ENCODE assay signal across 16 cellular contexts in genomic region chr10:101952196-101952595, GRCh38.
DNase-seq lines count a peak whose midpoint lies in the region; ATAC-seq, FAIRE-seq and TF ChIP-seq lines count a peak whose summit lies in the region.
"Had no signal": no experiment of that assay in that cellular context is flagged by ENCODE, and none has a peak within 500 bp of the region (broad histone marks: within the 10 kb centered on the region; RNA-seq: fewer than 3 reads in every experiment).

No MANE protein-coding gene starts in this region.

- peaks cover 20% of the 10 kb centered on the region for H3K9me3 Mint-ChIP-seq in activated B cell treated with CpG ODN at 0.5 μM for 24 hours
- H3K9me3 Mint-ChIP-seq in T-helper 2 cell treated with Interferon-gamma antibody and Interleukin-4, amounts not matched to agents 5 μg/mL and 100 μg/mL, for 36 hours, result peaks cover 10% of the 10 kb centered on the region

- intact Hi-C loops in activated B cell treated with CpG ODN at 0.5 μM for 24 hours (cut with micrococcal nuclease), result no loop called here

- peak overlapping the region; percentile 60 for H3K27ac Mint-ChIP-seq in activated B cell treated with CpG ODN at 0.5 μM for 24 hours
- no peak overlapping the region for H3K27ac Mint-ChIP-seq in T-helper 2 cell treated with Interferon-gamma antibody and Interleukin-4, amounts not matched to agents 5 μg/mL and 100 μg/mL, for 36 hours

- peaks cover 7 to 61% of the 10 kb centered on the region in 2 experiments for H3K36me3 ChIP-seq in mesenchymal stem cell (ENCODE audit: control insufficient read depth in 1 of 2, insufficient read depth in 2 of 2, low read depth in 1 of 2, low read length in 2 of 2)

- H3K27me3 Mint-ChIP-seq in activated B cell treated with CpG ODN at 0.5 μM for 24 hours, result no peaks in the 10 kb centered on the region
- no peaks in the 10 kb centered on the region for H3K27me3 Mint-ChIP-seq in T-helper 2 cell treated with Interferon-gamma antibody and Interleukin-4, amounts not matched to agents 5 μg/mL and 100 μg/mL, for 36 hours (ENCODE audit: low read depth)
- H3K27me3 Mint-ChIP-seq: CD4-positive, alpha-beta memory T cell had no signal

- peaks cover 10% of the 10 kb centered on the region for H3K4me1 Mint-ChIP-seq in activated B cell treated with CpG ODN at 0.5 μM for 24 hours
- H3K4me1 Mint-ChIP-seq in T-helper 2 cell treated with Interferon-gamma antibody and Interleukin-4, amounts not matched to agents 5 μg/mL and 100 μg/mL, for 36 hours (ENCODE audit: low read depth), result peaks cover 2% of the 10 kb centered on the region

- H3K18ac ChIP-seq in mesenchymal stem cell (ENCODE audit: low read depth in 1 of 2, low read length in 2 of 2), result no peak overlapping the region

- H4K8ac ChIP-seq in mesenchymal stem cell (ENCODE audit: low read length), result no peak overlapping the region

- H3K23ac ChIP-seq in mesenchymal stem cell (ENCODE audit: low read length in 2 of 2), result no peak overlapping the region

- peaks cover 80% of the 10 kb centered on the region for H3K36me3 Mint-ChIP-seq in activated B cell treated with CpG ODN at 0.5 μM for 24 hours (ENCODE audit: low read depth)
- peaks cover 59% of the 10 kb centered on the region for H3K36me3 Mint-ChIP-seq in T-helper 2 cell treated with Interferon-gamma antibody and Interleukin-4, amounts not matched to agents 5 μg/mL and 100 μg/mL, for 36 hours (ENCODE audit: low read depth)

- no peak overlapping the region for H3K4me2 ChIP-seq in mesenchymal stem cell (ENCODE audit: low read length, poor library complexity, severe bottlenecking)

- no peaks in the 10 kb centered on the region for H3K4me1 ChIP-seq in mesenchymal stem cell (ENCODE audit: control insufficient read depth, insufficient read depth, low read depth, low read length)

- H3K9ac ChIP-seq in mesenchymal stem cell (ENCODE audit: low read length), result peak overlapping the region; percentile 15

- H2AK5ac ChIP-seq in mesenchymal stem cell (ENCODE audit: low read length, severe bottlenecking), result no peak overlapping the region

- H3K14ac ChIP-seq in mesenchymal stem cell (ENCODE audit: low read length in 2 of 2), result no peak overlapping the region

- peaks cover 6% of the 10 kb centered on the region for H3K79me1 ChIP-seq in mesenchymal stem cell (replicated peaks; ENCODE audit: low read length, poor library complexity, severe bottlenecking)

- POLR2A ChIA-PET in activated B cell treated with CpG ODN at 0.5 μM for 24 hours (lab: Charles Lee), result no interaction called here

- CTCF ChIA-PET in activated B cell treated with CpG ODN at 0.5 μM for 24 hours (lab: Charles Lee), result interaction anchor here (1.5 kb wide), 1 partner anchor 58 kb away, joined by 6 read pairs; no protein-coding TSS in a partner anchor

- H2BK120ac ChIP-seq in mesenchymal stem cell (ENCODE audit: low read depth, low read length), result no peak overlapping the region

- H3K9me3 ChIP-seq in mesenchymal stem cell (ENCODE audit: control insufficient read depth, low read length), result peaks cover 10% of the 10 kb centered on the region

- no peak overlapping the region for H2BK15ac ChIP-seq in mesenchymal stem cell (ENCODE audit: low read depth, poor library complexity, severe bottlenecking)

- TF ChIP-seq POLR2A in H54 (IDR thresholded peaks at IDR 0.05; ENCODE audit: low read depth, low read length), result no peak

- WGBS in mesenchymal stem cell, result 67% methylated on average over 1 of the region's 2 CpGs

- FAIRE-seq in H54 (lab: Jason Lieb, UNC), result peak; percentile 11

- DNase-seq in CD1c-positive myeloid dendritic cell (ENCODE audit: extremely low spot score), result peak; percentile 41
- DNase-seq in H54 (ENCODE audit: insufficient read length, low spot score), result no peak
- DNase-seq in activated B cell treated with CpG ODN at 0.5 μM for 24 hours, result no peak
- DNase-seq in mesenchymal stem cell, result no peak
- DNase-seq in OCI-M1 (lab: John Stamatoyannopoulos, UW), result no peak
- no peak for DNase-seq in T-helper 2 cell treated with Interferon-gamma antibody and Interleukin-4, amounts not matched to agents 5 μg/mL and 100 μg/mL, for 36 hours (ENCODE audit: low spot score)
- DNase-seq in activated effector memory CD4-positive, alpha-beta T cell treated with Interleukin-2 at 50 U/mL for 16 hours, result no peak
- DNase-seq: CD4-positive, alpha-beta memory T cell; DMS79 treated with DMSO at 0.1 percent for 48 hours; KG1; NCI-H1417 treated with DMSO at 0.1 percent for 48 hours; NCI-H2029; NCI-H2171 treated with DMSO at 0.1 percent for 48 hours; NCI-H510A; SIG-M5 had no signal

- no peak overlapping the region for H3K27ac ChIP-seq in mesenchymal stem cell (ENCODE audit: low read length, poor library complexity, severe bottlenecking)

- ATAC-seq in activated B cell treated with CpG ODN at 0.5 μM for 24 hours (ENCODE audit: low read depth), result no peak
- ATAC-seq in GM18858 (IDR thresholded peaks at IDR 0.05; ENCODE audit: unreplicated experiment), result no peak

- no peak overlapping the region for H2BK5ac ChIP-seq in mesenchymal stem cell (ENCODE audit: low read depth, low read length, poor library complexity, severe bottlenecking)

- no peak overlapping the region for H3K4me3 ChIP-seq in mesenchymal stem cell (ENCODE audit: insufficient read depth in 1 of 2, low read depth in 1 of 2, low read length in 2 of 2)

- TF ChIP-seq CTCF in activated B cell treated with CpG ODN at 0.5 μM for 24 hours (IDR thresholded peaks at IDR 0.05), result no peak

- no peaks in the 10 kb centered on the region for H3K27me3 ChIP-seq in mesenchymal stem cell (ENCODE audit: control insufficient read depth in 1 of 2, insufficient read depth in 1 of 2, low read length in 2 of 2)

- H4K91ac ChIP-seq in mesenchymal stem cell (ENCODE audit: low read length), result no peak overlapping the region

- H3K4ac ChIP-seq in mesenchymal stem cell (ENCODE audit: low read depth in 1 of 2, low read length in 2 of 2), result no peak overlapping the region

- no peak overlapping the region for H2AFZ ChIP-seq in mesenchymal stem cell (ENCODE audit: low read depth, low read length)

- H3K4me3 Mint-ChIP-seq in activated B cell treated with CpG ODN at 0.5 μM for 24 hours, result no peak overlapping the region
- H3K4me3 Mint-ChIP-seq in T-helper 2 cell treated with Interferon-gamma antibody and Interleukin-4, amounts not matched to agents 5 μg/mL and 100 μg/mL, for 36 hours, result no peak overlapping the region
- H3K4me3 Mint-ChIP-seq: CD4-positive, alpha-beta memory T cell had no signal

- no peak overlapping the region for H2BK12ac ChIP-seq in mesenchymal stem cell (ENCODE audit: low read length in 2 of 2)
